ENCODE assay signal across 16 cellular contexts in genomic region chr4:26175905-26176304, GRCh38.
DNase-seq lines count a peak whose midpoint lies in the region; ATAC-seq and TF ChIP-seq lines count a peak whose summit lies in the region.
"Had no signal": no experiment of that assay in that cellular context is flagged by ENCODE, and none has a peak within 500 bp of the region (broad histone marks: within the 10 kb centered on the region; RNA-seq: fewer than 3 reads in every experiment).

No MANE protein-coding gene starts in this region.

- peaks cover 22 to 25% of the 10 kb centered on the region in 2 donors for H3K4me1 Mint-ChIP-seq in natural killer cell treated with Interleukin-12 subunit alpha and Interleukin-12 subunit beta and Interleukin-15 and Interleukin-18, amount 100 ng/mL, for 72 hours (ENCODE audit: low read depth in 2 of 2)
- no peaks in the 10 kb centered on the region for H3K4me1 Mint-ChIP-seq in natural killer cell
- peaks cover 21% of the 10 kb centered on the region for H3K4me1 Mint-ChIP-seq in T-helper 17 cell
- H3K4me1 Mint-ChIP-seq in type B pancreatic cell (ENCODE audit: unreplicated experiment) = peaks cover 7% of the 10 kb centered on the region

- H3K79me2 ChIP-seq in hepatocyte = no peaks in the 10 kb centered on the region

- H3K9me3 Mint-ChIP-seq in natural killer cell treated with Interleukin-12 subunit alpha and Interleukin-12 subunit beta and Interleukin-15 and Interleukin-18, amount 100 ng/mL, for 72 hours = no peaks in the 10 kb centered on the region
- no peaks in the 10 kb centered on the region for H3K9me3 Mint-ChIP-seq in natural killer cell
- H3K9me3 Mint-ChIP-seq in type B pancreatic cell = no peaks in the 10 kb centered on the region
- H3K9me3 Mint-ChIP-seq: CD8-positive, alpha-beta T cell had no signal

- no peaks in the 10 kb centered on the region for H4K20me1 ChIP-seq in hepatocyte (ENCODE audit: insufficient read depth, poor library complexity, severe bottlenecking)

- H3K9me2 ChIP-seq in hepatocyte (replicated peaks; ENCODE audit: insufficient read depth) = no peaks in the 10 kb centered on the region

- DNase-seq in natural killer cell treated with Interleukin-12 subunit alpha and Interleukin-12 subunit beta and Interleukin-15 and Interleukin-18, amount 100 ng/mL, for 72 hours (ENCODE audit: low spot score) = no peak
- DNase-seq in natural killer cell (no peak), T-helper 17 cell (no peak), hepatocyte (ENCODE audit: low spot score) (no peak), type B pancreatic cell (ENCODE audit: extremely low spot score, unreplicated experiment) (no peak)
- DNase-seq: ACHN, DMS79 treated with DMSO at 0.1 percent for 48 hours, MM.1S, NCI-H1105 treated with DMSO at 0.1 percent for 48 hours, NCI-H187 treated with DMSO at 0.1 percent for 48 hours, NCI-H2171, NCI-H774 had no signal

- peak overlapping the region; percentile 59 for H3K27ac ChIP-seq in hepatocyte

- H2AFZ ChIP-seq in hepatocyte = no peak overlapping the region

- peak overlapping the region; percentile 50 to 62 for H3K27ac Mint-ChIP-seq in natural killer cell treated with Interleukin-12 subunit alpha and Interleukin-12 subunit beta and Interleukin-15 and Interleukin-18, amount 100 ng/mL, for 72 hours
- H3K27ac Mint-ChIP-seq in natural killer cell = no peak overlapping the region
- peak overlapping the region; percentile 93 for H3K27ac Mint-ChIP-seq in T-helper 17 cell
- no peak overlapping the region for H3K27ac Mint-ChIP-seq in type B pancreatic cell
- H3K27ac Mint-ChIP-seq: CD8-positive, alpha-beta T cell had no signal

- TF ChIP-seq CTCF in natural killer cell (IDR thresholded peaks at IDR 0.05) = no peak
- no peak for TF ChIP-seq CTCF in hepatocyte (IDR thresholded peaks at IDR 0.05; ENCODE audit: poor library complexity)
- TF ChIP-seq CTCF in type B pancreatic cell (conservative IDR thresholded peaks at IDR 0.05) = no peak

- no peaks in the 10 kb centered on the region for H3K27me3 ChIP-seq in hepatocyte

- no peak overlapping the region for H3K4me3 ChIP-seq in hepatocyte

- H3K4me1 ChIP-seq in hepatocyte (ENCODE audit: insufficient read depth) = peaks cover 40% of the 10 kb centered on the region

- ATAC-seq in natural killer cell treated with Interleukin-12 subunit alpha and Interleukin-12 subunit beta and Interleukin-15 and Interleukin-18, amount 100 ng/mL, for 72 hours = no peak
- no peak for ATAC-seq in natural killer cell
- ATAC-seq in T-helper 17 cell = no peak
- no peak for ATAC-seq in GM18498 (IDR thresholded peaks at IDR 0.05; ENCODE audit: unreplicated experiment)
- no peak for ATAC-seq in HG02884 (IDR thresholded peaks at IDR 0.05; ENCODE audit: unreplicated experiment)
- ATAC-seq: Panc1 had no signal

- H3K36me3 ChIP-seq in hepatocyte (replicated peaks; ENCODE audit: insufficient read depth, low read depth) = no peaks in the 10 kb centered on the region

- H3K9me3 ChIP-seq in T-helper 17 cell (ENCODE audit: control insufficient read depth, low read length, poor library complexity, severe bottlenecking) = no peaks in the 10 kb centered on the region
- H3K9me3 ChIP-seq in hepatocyte (ENCODE audit: low read depth) = no peaks in the 10 kb centered on the region

- peak overlapping the region; percentile 10 for H3K4me3 Mint-ChIP-seq in natural killer cell treated with Interleukin-12 subunit alpha and Interleukin-12 subunit beta and Interleukin-15 and Interleukin-18, amount 100 ng/mL, for 72 hours
- no peak overlapping the region for H3K4me3 Mint-ChIP-seq in natural killer cell
- H3K4me3 Mint-ChIP-seq in T-helper 17 cell = no peak overlapping the region
- no peak overlapping the region for H3K4me3 Mint-ChIP-seq in type B pancreatic cell
- H3K4me3 Mint-ChIP-seq: CD8-positive, alpha-beta T cell had no signal

- 78% methylated on average over 2 of the region's 2 CpGs for WGBS in hepatocyte (ENCODE audit: low lambda C conversion rate, missing lambda C conversion rate)

- intact Hi-C loops in natural killer cell (cut with micrococcal nuclease) = no loop called here

- peaks cover 0 to 8% of the 10 kb centered on the region in 2 donors for H3K27me3 Mint-ChIP-seq in natural killer cell treated with Interleukin-12 subunit alpha and Interleukin-12 subunit beta and Interleukin-15 and Interleukin-18, amount 100 ng/mL, for 72 hours
- H3K27me3 Mint-ChIP-seq in natural killer cell (ENCODE audit: low read depth in 2 of 2) (peaks cover 18 to 29% of the 10 kb centered on the region in 2 donors), T-helper 17 cell (peaks cover 12% of the 10 kb centered on the region), type B pancreatic cell (peaks cover 3% of the 10 kb centered on the region)

- peak overlapping the region; percentile 14 for H3K4me2 ChIP-seq in hepatocyte

- H3K36me3 Mint-ChIP-seq in natural killer cell treated with Interleukin-12 subunit alpha and Interleukin-12 subunit beta and Interleukin-15 and Interleukin-18, amount 100 ng/mL, for 72 hours = peaks cover 8% of the 10 kb centered on the region
- H3K36me3 Mint-ChIP-seq in natural killer cell (no peaks in the 10 kb centered on the region), T-helper 17 cell (ENCODE audit: low read depth) (peaks cover 3% of the 10 kb centered on the region), type B pancreatic cell (no peaks in the 10 kb centered on the region)
- H3K36me3 Mint-ChIP-seq: CD8-positive, alpha-beta T cell had no signal

Comparison
In these comparisons a context has a peak if more than half of its experiments do, and no peak if none do; other contexts are left out.
1. H3K27ac Mint-ChIP-seq: peak in natural killer cell treated with Interleukin-12 subunit alpha and Interleukin-12 subunit beta and Interleukin-15 and Interleukin-18, amount 100 ng/mL, for 72 hours (2 of 2) and T-helper 17 cell (single experiment); none in natural killer cell (0 of 2) and type B pancreatic cell (single experiment).